ENCODE assay signal across 8 cellular contexts in genomic region chr1:228500901-228501871, GRCh38. TPM values are rescaled to one million over a fixed set of nuclear protein-coding genes. Genes with fewer than 3 reads are reported as not detected.
DNase-seq lines count a peak whose midpoint lies in the region; ATAC-seq and TF ChIP-seq lines count a peak whose summit lies in the region.

No MANE protein-coding gene starts in this region.

- H3K9me3 ChIP-seq in BE2C, result no peaks in the 10 kb centered on the region

- no peak overlapping the region for H3K27ac ChIP-seq in caudate nucleus (ENCODE audit: low read depth, low read length)

- intact Hi-C loops in left colon (cut with DNase I, micrococcal nuclease), result no loop called here

- H3K36me3 ChIP-seq in BE2C, result no peaks in the 10 kb centered on the region

- DNase-seq in BE2C, result peak; percentile 82
- peak; percentile 82 for DNase-seq in NCI-H345 (lab: John Stamatoyannopoulos, UW)
- DNase-seq in activated CD4-positive, CD25-positive, alpha-beta regulatory T cell (lab: John Stamatoyannopoulos, UW), result peak; percentile 72 to 78 (median 76)
- DNase-seq in caudate nucleus (lab: John Stamatoyannopoulos, UW), result peak in 54 of 61 donors; percentile 19 to 86 (median 54)
- DNase-seq in left colon, result peak; percentile 72 to 87
- DNase-seq in stimulated activated CD4-positive, alpha-beta T cell treated with anti-CD3 and anti-CD28 coated beads, Interleukin-2, amount 100 ng/mL, for 4 hours (ENCODE audit: low read depth), result peak; percentile 83

- H3K4me3 ChIP-seq in BE2C (ENCODE audit: low read depth, low read length), result peak overlapping the region; percentile 51

- peak; percentile 95 for TF ChIP-seq CTCF in BE2C (IDR thresholded peaks at IDR 0.05; ENCODE audit: low read depth, low read length)

- peaks cover 7% of the 10 kb centered on the region; the same call in 1 of the 2 replicates for H3K27me3 ChIP-seq in BE2C

- ATAC-seq in GM19035 (IDR thresholded peaks at IDR 0.05; ENCODE audit: unreplicated experiment) (peak; percentile 97), HG03196 (IDR thresholded peaks at IDR 0.05; ENCODE audit: unreplicated experiment) (peak; percentile 90), left colon (peak; percentile 95)

- no peaks in the 10 kb centered on the region for H3K4me1 ChIP-seq in BE2C

RNA-seq across cellular contexts. Expression of gene RNF187, which starts 14.0 kb away (rescaled TPM):
- polyA plus RNA-seq in BE2C (2012; ENCODE audit: insufficient read depth, insufficient read length, low read depth), result 649 TPM
- 10 to 100 TPM; 79.0 to 84.5 TPM for total RNA-seq in left colon
